8 cellular contexts compared by ENCODE assay signal in the genomic region with DNA sequence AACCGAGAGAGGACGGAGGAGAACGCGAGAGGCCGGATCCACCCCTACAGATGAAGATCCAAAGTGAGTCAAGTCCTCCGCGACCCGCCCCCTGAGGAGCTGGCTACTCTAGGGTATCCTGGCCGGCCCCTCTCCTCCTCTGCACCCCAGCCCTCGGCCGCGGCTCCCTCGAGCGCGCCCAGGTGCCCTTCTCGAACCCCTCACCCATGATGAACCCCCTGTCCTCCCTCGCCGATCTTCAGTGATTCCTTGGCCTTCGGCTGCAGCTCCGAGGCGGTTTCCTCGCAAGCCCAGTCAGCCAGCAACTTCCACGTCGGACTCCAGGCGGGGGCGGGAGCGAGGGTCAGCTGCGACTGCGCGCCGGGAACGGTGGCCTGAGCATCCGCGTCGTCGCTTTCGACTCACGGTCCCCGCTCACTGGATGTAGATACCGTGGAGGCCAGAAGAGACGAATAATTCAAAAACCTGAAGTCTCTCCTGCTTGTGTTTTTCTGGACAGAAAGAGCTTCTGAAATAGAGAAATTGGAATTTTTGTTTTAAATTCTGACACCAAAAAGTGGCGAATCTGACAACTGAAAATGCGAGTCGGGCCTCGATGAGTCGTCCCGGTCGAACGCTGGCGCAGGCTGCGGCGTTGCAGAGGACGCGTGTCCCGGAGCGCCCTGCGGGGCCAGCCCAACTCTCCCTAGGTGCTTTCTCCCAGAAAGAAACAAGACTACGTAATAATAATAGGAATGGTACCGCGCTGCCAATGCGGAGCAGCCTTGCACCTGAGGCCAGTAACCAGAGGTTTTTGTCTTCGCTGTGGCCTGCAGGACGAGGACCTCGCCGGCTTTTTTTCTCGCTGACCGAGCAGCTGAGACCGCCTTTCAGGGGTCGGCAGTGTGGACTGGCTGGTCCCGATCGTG. TPM values are rescaled to one million over a fixed set of nuclear protein-coding genes. Genes with fewer than 3 reads are reported as not detected.
DNase-seq lines count a peak whose midpoint lies in the region; ATAC-seq, FAIRE-seq and TF ChIP-seq lines count a peak whose summit lies in the region.

Gene ARL1 (minus strand): TSS at position 335 of the 908 bp plus-strand sequence. CDS start 127 bp downstream, at position 208.

- H3K9me3 ChIP-seq in WERI-Rb-1 (ENCODE audit: severe bottlenecking), result no peaks in the 10 kb centered on the region
- H3K9me3 ChIP-seq in breast epithelium, result no peaks in the 10 kb centered on the region
- no peaks in the 10 kb centered on the region for H3K9me3 ChIP-seq in small intestine (ENCODE audit: control insufficient read depth, low read depth)

- H3K27ac ChIP-seq in WERI-Rb-1 (peak within 1 kb of the TSS; percentile 98), breast epithelium (peak within 1 kb of the TSS; percentile 95), small intestine (ENCODE audit: low read depth in 1 of 2, low read length in 1 of 2) (peak within 1 kb of the TSS; percentile 74 to 91)

- FAIRE-seq in small intestine (lab: Jason Lieb, UNC), result no peak

- TF ChIP-seq POLR2A in breast epithelium (IDR thresholded peaks at IDR 0.05), result no peak

- ATAC-seq in GM18868 (IDR thresholded peaks at IDR 0.05; ENCODE audit: unreplicated experiment) (peak; percentile 87), HG03103 (IDR thresholded peaks at IDR 0.05; ENCODE audit: low read depth, unreplicated experiment) (peak; percentile 75)

- no peaks in the 10 kb centered on the region for H3K27me3 ChIP-seq in WERI-Rb-1 (ENCODE audit: insufficient read depth, low read depth, severe bottlenecking)
- H3K27me3 ChIP-seq in breast epithelium, result no peaks in the 10 kb centered on the region
- no peaks in the 10 kb centered on the region for H3K27me3 ChIP-seq in small intestine (ENCODE audit: control insufficient read depth in 2 of 2, insufficient read depth in 2 of 2, low read length in 2 of 2)

- H3K4me3 ChIP-seq in WERI-Rb-1 (ENCODE audit: low read depth, low read length) (peak within 1 kb of the TSS; percentile 62), breast epithelium (peak within 1 kb of the TSS; percentile 66 to 92 (median 88)), small intestine (ENCODE audit: low read depth in 1 of 2, low read length in 2 of 2) (peak within 1 kb of the TSS; percentile 72 to 78)

- intact Hi-C loops in breast epithelium (cut with DNase I; ENCODE audit: low total_unique reads), result no loop called here

- WGBS in small intestine, 3 donors, result 0% methylated on average over 67 to 71 of the region's 71 CpGs

- TF ChIP-seq CTCF in WERI-Rb-1 (IDR thresholded peaks at IDR 0.05; ENCODE audit: low read depth, low read length) (no peak), breast epithelium (IDR thresholded peaks at IDR 0.05) (peak in 1 of 3 donors; percentile 9)

- peak; percentile 94 for DNase-seq in ACHN
- DNase-seq in NCI-H2196 (lab: John Stamatoyannopoulos, UW; ENCODE audit: unreplicated experiment), result peak; percentile 90
- DNase-seq in WERI-Rb-1, result peak; percentile 86
- DNase-seq in breast epithelium (ENCODE audit: low spot score in 2 of 2), result peak; percentile 70 to 83
- peak; percentile 86 for DNase-seq in iPS-NIHi11 (ENCODE audit: low spot score)
- peak; percentile 86 for DNase-seq in small intestine

- peaks cover 0 to 17% of the 10 kb centered on the region in 2 donors for H3K4me1 ChIP-seq in breast epithelium
- peaks cover 2 to 6% of the 10 kb centered on the region in 2 donors for H3K4me1 ChIP-seq in small intestine (ENCODE audit: control insufficient read depth in 2 of 2, insufficient read depth in 1 of 2, low read depth in 1 of 2, low read length in 1 of 2)

- in situ Hi-C loops in ACHN (cut with HindIII; ENCODE audit: low pct_ligation_motif_present, low pct_unique_long_range_greater_than_20kb, low sequenced_read_pairs), result no loop called here

- H3K36me3 ChIP-seq in WERI-Rb-1, result peaks cover 11% of the 10 kb centered on the region
- H3K36me3 ChIP-seq in breast epithelium, result no peaks in the 10 kb centered on the region
- H3K36me3 ChIP-seq in small intestine (ENCODE audit: control insufficient read depth in 2 of 2, insufficient read depth in 2 of 2, low read length in 2 of 2), result no peaks in the 10 kb centered on the region

RNA-seq across cellular contexts. Expression of gene ARL1, which starts in this region (rescaled TPM):
- 100 to 1,000 TPM in 1 of 3 donors, 10 to 100 TPM in 2; 65.1 to 102 (median 89.1) TPM for total RNA-seq in breast epithelium
- 10 to 100 TPM; 19.0 to 47.4 (median 27.0) TPM for polyA plus RNA-seq in small intestine

Comparison
In these comparisons a context has a peak if more than half of its experiments do, and no peak if none do; other contexts are left out.
1. Peak in every context shown above with its lines: DNase-seq, ATAC-seq, H3K4me3 ChIP-seq and H3K27ac ChIP-seq.